Comparison of ENCODE assay signal across 22 cellular contexts in the genomic region with DNA sequence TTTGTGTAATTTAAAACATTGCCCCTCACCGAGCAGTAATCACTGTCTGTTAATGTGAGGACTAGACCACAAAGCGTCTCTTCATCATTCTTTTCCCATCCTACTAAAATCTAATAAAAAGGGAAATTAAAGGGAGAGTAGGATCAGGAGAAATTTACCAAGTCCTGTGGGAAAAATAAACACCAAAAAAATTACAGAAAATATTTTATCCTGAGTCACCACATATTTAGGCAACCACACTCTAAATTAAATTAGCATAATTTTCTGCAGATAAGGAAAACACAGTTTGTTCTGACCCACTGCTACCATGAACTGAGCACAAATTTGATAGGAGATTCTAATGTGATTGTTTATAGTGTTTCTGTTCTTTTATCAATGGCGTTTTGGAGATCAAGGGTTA.
"Had no signal": no experiment of that assay in that cellular context is flagged by ENCODE, and none has a peak within 500 bp of the region (broad histone marks: within the 10 kb centered on the region; RNA-seq: fewer than 3 reads in every experiment).

No MANE protein-coding gene starts in this region.

- H3K36me3 ChIP-seq: brain microvascular endothelial cell, left ventricle myocardium inferior, neural progenitor cell, right lobe of liver had no signal

- H3K9me3 ChIP-seq: gastrocnemius medialis, left ventricle myocardium inferior, right lobe of liver, tibial artery had no signal

- H3K36me3 Mint-ChIP-seq: WTC11 had no signal

- H3K4me2 ChIP-seq: neural progenitor cell had no signal

- H3K4me3 ChIP-seq: coronary artery, gastrocnemius medialis, left ventricle myocardium inferior, neural progenitor cell, right lobe of liver, tibial artery had no signal

- H3K27ac ChIP-seq: brain microvascular endothelial cell, coronary artery, gastrocnemius medialis, left ventricle myocardium inferior, neural progenitor cell, right lobe of liver had no signal

- H3K27me3 ChIP-seq: brain microvascular endothelial cell, gastrocnemius medialis, neural progenitor cell, right lobe of liver, tibial artery had no signal

- H2AFZ ChIP-seq: neural progenitor cell had no signal

- H3K9ac ChIP-seq: neural progenitor cell had no signal

- H3K4me1 ChIP-seq: right lobe of liver had no signal

- ATAC-seq: gastrocnemius medialis; naive thymus-derived CD4-positive, alpha-beta T cell; right lobe of liver; WTC11 had no signal

- DNase-seq: activated CD4-positive, alpha-beta memory T cell treated with anti-CD3 and anti-CD28 coated beads for 36 hours; activated CD4-positive, alpha-beta T cell treated with anti-CD3 and anti-CD28 coated beads for 4 hours; activated gamma-delta T cell treated with Interleukin-2 at 50 U/mL for 16 hours; activated T-cell treated with anti-CD3 and anti-CD28 coated beads for 4 hours; brain microvascular endothelial cell; gastrocnemius medialis; head of caudate nucleus; left ventricle myocardium inferior; naive thymus-derived CD4-positive, alpha-beta T cell; right lobe of liver; stimulated activated CD4-positive, alpha-beta T cell treated with anti-CD3 and anti-CD28 coated beads, Interleukin-12 subunit alpha, Interleukin-12 subunit beta, amount 100 ng/mL, for 4 hours; stimulated activated CD4-positive, alpha-beta T cell treated with anti-CD3 and anti-CD28 coated beads, Interleukin-1b, Interleukin-23, amount 100 ng/mL, for 48 hours; stimulated activated CD8-positive, alpha-beta memory T cell treated with anti-CD3 and anti-CD28 coated beads, Interleukin-4, amount 100 ng/mL, for 48 hours; stimulated activated naive CD4-positive, alpha-beta T cell; tibial artery had no signal

- H3K27ac Mint-ChIP-seq: activated CD4-positive, alpha-beta memory T cell treated with anti-CD3 and anti-CD28 coated beads for 36 hours; activated naive CD8-positive, alpha-beta T cell; activated T-helper 1 cell treated with anti-CD3 and anti-CD28 coated beads, Interleukin-12 subunit alpha, Interleukin-12 subunit beta, Interleukin-2, Interleukin-4 antibody, amounts not matched to agents 30 ng/mL and 10 ng/mL and 1 ng/mL, durations not matched to agents 14 hours and 24 hours and 36 hours; neural progenitor cell; T-helper 2 cell treated with Interferon-gamma antibody and Interleukin-4, amounts not matched to agents 5 μg/mL and 100 μg/mL, for 36 hours; WTC11 had no signal

- H3K9me3 Mint-ChIP-seq: central memory CD8-positive, alpha-beta T cell; T-helper 2 cell treated with Interferon-gamma antibody and Interleukin-4, amounts not matched to agents 5 μg/mL and 100 μg/mL, for 36 hours had no signal
